2 cellular contexts compared by ENCODE assay signal in the genomic region with DNA sequence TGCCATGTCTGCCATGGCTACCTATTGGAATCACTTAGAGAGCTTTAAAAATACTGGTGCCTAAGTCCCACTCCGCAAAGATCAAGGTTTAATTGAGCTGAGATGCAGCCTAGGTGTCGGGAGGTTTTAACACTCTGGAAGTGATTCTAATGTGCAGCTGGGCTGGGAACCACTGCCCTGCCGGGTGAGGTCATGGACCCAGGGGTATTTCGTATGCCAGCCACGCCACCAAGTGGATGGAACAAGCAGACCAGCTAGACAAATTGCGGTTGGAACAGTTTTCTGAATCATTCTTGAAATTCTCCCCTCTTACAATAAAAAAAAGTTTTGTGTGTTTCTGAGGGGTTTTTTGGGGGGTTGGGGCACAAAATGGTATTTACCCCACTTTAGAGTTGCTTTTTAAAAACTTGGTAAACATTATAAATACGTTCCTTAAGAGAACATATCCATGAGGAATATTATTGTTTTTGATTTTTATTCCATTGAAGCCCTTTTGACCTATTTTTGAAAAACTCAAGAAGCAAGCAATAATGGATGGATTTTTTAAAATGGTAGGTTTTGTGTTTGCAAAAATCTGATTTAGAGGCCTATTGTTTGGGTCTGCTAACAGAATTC.
A peak's percentile ranks its signal among the peaks of the same experiment; 100 is the strongest.
TF ChIP-seq lines count a peak whose summit lies in the region.

No MANE protein-coding gene starts in this region.

TF ChIP-seq in SK-N-SH treated with all-trans-retinoic acid at 6 μM for 48 hours, 23 proteins besides CTCF, POLR2A, EP300 and RAD21 (continued from another document):
- TF ChIP-seq, protein P1, sequence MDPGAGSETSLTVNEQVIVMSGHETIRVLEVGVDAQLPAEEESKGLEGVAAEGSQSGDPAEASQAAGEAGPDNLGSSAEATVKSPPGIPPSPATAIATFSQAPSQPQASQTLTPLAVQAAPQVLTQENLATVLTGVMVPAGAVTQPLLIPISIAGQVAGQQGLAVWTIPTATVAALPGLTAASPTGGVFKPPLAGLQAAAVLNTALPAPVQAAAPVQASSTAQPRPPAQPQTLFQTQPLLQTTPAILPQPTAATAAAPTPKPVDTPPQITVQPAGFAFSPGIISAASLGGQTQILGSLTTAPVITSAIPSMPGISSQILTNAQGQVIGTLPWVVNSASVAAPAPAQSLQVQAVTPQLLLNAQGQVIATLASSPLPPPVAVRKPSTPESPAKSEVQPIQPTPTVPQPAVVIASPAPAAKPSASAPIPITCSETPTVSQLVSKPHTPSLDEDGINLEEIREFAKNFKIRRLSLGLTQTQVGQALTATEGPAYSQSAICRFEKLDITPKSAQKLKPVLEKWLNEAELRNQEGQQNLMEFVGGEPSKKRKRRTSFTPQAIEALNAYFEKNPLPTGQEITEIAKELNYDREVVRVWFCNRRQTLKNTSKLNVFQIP (CRISPR knock-in tag; IDR thresholded peaks at IDR 0.05; ENCODE audit: borderline replicate concordance, low read depth), result no peak
- no peak for TF ChIP-seq ISL1 (CRISPR knock-in tag; IDR thresholded peaks at IDR 0.05)
- no peak for TF ChIP-seq ZFP3 (CRISPR knock-in tag; IDR thresholded peaks at IDR 0.05)
- TF ChIP-seq, protein P2, sequence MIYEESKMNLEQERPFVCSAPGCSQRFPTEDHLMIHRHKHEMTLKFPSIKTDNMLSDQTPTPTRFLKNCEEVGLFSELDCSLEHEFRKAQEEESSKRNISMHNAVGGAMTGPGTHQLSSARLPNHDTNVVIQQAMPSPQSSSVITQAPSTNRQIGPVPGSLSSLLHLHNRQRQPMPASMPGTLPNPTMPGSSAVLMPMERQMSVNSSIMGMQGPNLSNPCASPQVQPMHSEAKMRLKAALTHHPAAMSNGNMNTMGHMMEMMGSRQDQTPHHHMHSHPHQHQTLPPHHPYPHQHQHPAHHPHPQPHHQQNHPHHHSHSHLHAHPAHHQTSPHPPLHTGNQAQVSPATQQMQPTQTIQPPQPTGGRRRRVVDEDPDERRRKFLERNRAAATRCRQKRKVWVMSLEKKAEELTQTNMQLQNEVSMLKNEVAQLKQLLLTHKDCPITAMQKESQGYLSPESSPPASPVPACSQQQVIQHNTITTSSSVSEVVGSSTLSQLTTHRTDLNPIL (CRISPR knock-in tag; IDR thresholded peaks at IDR 0.05; ENCODE audit: low read depth), result no peak
- no peak for TF ChIP-seq PPARA (CRISPR knock-in tag; IDR thresholded peaks at IDR 0.05; ENCODE audit: borderline replicate concordance)
- no peak for TF ChIP-seq ARNTL (CRISPR knock-in tag; IDR thresholded peaks at IDR 0.05; ENCODE audit: borderline replicate concordance, low read depth)
- TF ChIP-seq ESRRG (CRISPR knock-in tag; IDR thresholded peaks at IDR 0.05), result no peak
- TF ChIP-seq ZFP30 (CRISPR knock-in tag; IDR thresholded peaks at IDR 0.05), result no peak
- TF ChIP-seq SNAI2 (CRISPR knock-in tag; IDR thresholded peaks at IDR 0.05), result no peak
TF ChIP-seq in SK-N-SH treated with all-trans-retinoic acid at 6 μM for 48 hours: peak in this region for 0.

TF ChIP-seq in GM12878, 131 proteins besides CTCF, POLR2A, EP300 and RAD21 (continued from another document and continues in another):
- peak; percentile 95 for TF ChIP-seq NR2F1 (conservative IDR thresholded peaks at IDR 0.05)
- no peak for TF ChIP-seq SPI1 (IDR thresholded peaks at IDR 0.05; ENCODE audit: borderline replicate concordance, insufficient read depth, low read depth, low read length)
- no peak for TF ChIP-seq RCOR1 (conservative IDR thresholded peaks at IDR 0.05; ENCODE audit: low read depth, low read length)
- peak; percentile 22; the same call in 1 of the 2 replicates for TF ChIP-seq CREM (IDR thresholded peaks at IDR 0.05; ENCODE audit: low read depth)
- 0 out of 2 replicates have a peak, but pooled peaks have one; percentile 10 for TF ChIP-seq RAD51 (IDR thresholded peaks at IDR 0.05)
- peak; percentile 78 for TF ChIP-seq SKIL (IDR thresholded peaks at IDR 0.05; ENCODE audit: low read depth, poor library complexity, severe bottlenecking)
- peak; percentile 68; the same call in 1 of the 2 replicates for TF ChIP-seq JUND (IDR thresholded peaks at IDR 0.05; ENCODE audit: low read depth, low read length)
- 0 out of 2 replicates have a peak, but pooled peaks have one; percentile 50 for TF ChIP-seq POLR2AphosphoS5 (IDR thresholded peaks at IDR 0.05; ENCODE audit: low read length)
- no peak; the same call in none of the 2 replicates for TF ChIP-seq MLLT1 (IDR thresholded peaks at IDR 0.05)
- no peak for TF ChIP-seq FOS (IDR thresholded peaks at IDR 0.05; ENCODE audit: borderline replicate concordance, extremely low read depth, insufficient read length)
- no peak for TF ChIP-seq ZSCAN29 (IDR thresholded peaks at IDR 0.05)
- TF ChIP-seq NRF1 (conservative IDR thresholded peaks at IDR 0.05; ENCODE audit: low read depth, low read length), result no peak
- no peak for TF ChIP-seq CUX1 (IDR thresholded peaks at IDR 0.05; ENCODE audit: insufficient replicate concordance, low read depth, low read length)
- no peak for TF ChIP-seq E4F1 (IDR thresholded peaks at IDR 0.05; ENCODE audit: borderline replicate concordance, partially characterized antibody)
- TF ChIP-seq BMI1 (IDR thresholded peaks at IDR 0.05; ENCODE audit: borderline replicate concordance), result no peak
- TF ChIP-seq SMARCA5 (IDR thresholded peaks at IDR 0.05), result peak; percentile 90
- no peak; the same call in 1 of the 2 replicates for TF ChIP-seq GATAD2B (conservative IDR thresholded peaks at IDR 0.05; ENCODE audit: low read depth)
- TF ChIP-seq TAF1 (IDR thresholded peaks at IDR 0.05; ENCODE audit: borderline replicate concordance, low read depth, low read length), result 0 out of 2 replicates have a peak, but pooled peaks have one; percentile 20
- TF ChIP-seq, protein P3, sequence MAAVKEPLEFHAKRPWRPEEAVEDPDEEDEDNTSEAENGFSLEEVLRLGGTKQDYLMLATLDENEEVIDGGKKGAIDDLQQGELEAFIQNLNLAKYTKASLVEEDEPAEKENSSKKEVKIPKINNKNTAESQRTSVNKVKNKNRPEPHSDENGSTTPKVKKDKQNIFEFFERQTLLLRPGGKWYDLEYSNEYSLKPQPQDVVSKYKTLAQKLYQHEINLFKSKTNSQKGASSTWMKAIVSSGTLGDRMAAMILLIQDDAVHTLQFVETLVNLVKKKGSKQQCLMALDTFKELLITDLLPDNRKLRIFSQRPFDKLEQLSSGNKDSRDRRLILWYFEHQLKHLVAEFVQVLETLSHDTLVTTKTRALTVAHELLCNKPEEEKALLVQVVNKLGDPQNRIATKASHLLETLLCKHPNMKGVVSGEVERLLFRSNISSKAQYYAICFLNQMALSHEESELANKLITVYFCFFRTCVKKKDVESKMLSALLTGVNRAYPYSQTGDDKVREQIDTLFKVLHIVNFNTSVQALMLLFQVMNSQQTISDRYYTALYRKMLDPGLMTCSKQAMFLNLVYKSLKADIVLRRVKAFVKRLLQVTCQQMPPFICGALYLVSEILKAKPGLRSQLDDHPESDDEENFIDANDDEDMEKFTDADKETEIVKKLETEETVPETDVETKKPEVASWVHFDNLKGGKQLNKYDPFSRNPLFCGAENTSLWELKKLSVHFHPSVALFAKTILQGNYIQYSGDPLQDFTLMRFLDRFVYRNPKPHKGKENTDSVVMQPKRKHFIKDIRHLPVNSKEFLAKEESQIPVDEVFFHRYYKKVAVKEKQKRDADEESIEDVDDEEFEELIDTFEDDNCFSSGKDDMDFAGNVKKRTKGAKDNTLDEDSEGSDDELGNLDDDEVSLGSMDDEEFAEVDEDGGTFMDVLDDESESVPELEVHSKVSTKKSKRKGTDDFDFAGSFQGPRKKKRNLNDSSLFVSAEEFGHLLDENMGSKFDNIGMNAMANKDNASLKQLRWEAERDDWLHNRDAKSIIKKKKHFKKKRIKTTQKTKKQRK (IDR thresholded peaks at IDR 0.05; ENCODE audit: low read depth, low read length), result no peak
- no peak for TF ChIP-seq EZH2 (IDR thresholded peaks at IDR 0.05; ENCODE audit: borderline replicate concordance, control insufficient read depth, low read depth, low read length)
- no peak for TF ChIP-seq NFYA (IDR thresholded peaks at IDR 0.05; ENCODE audit: borderline replicate concordance, low read depth, low read length)
- TF ChIP-seq PBX3 (IDR thresholded peaks at IDR 0.05; ENCODE audit: insufficient replicate concordance, low read depth, low read length), result no peak
- TF ChIP-seq YY1 (IDR thresholded peaks at IDR 0.05; ENCODE audit: low read depth, low read length), result peak; percentile 84
- TF ChIP-seq CBFB (IDR thresholded peaks at IDR 0.05; ENCODE audit: low read depth), result peak; percentile 75
- peak; percentile 57 for TF ChIP-seq NFIC (IDR thresholded peaks at IDR 0.05; ENCODE audit: low read depth, low read length)
- TF ChIP-seq CREB1 (IDR thresholded peaks at IDR 0.05; ENCODE audit: low read depth), result no peak
- no peak for TF ChIP-seq SMAD5 (IDR thresholded peaks at IDR 0.05; ENCODE audit: low read depth)
- TF ChIP-seq RFX5 (IDR thresholded peaks at IDR 0.05; ENCODE audit: low read depth, low read length), result no peak
- TF ChIP-seq BRCA1 (IDR thresholded peaks at IDR 0.05; ENCODE audit: low read depth, low read length), result no peak
- TF ChIP-seq IRF4 (IDR thresholded peaks at IDR 0.05; ENCODE audit: low read depth, low read length), result peak; percentile 67; the same call in 1 of the 2 replicates
